7 cellular contexts compared by ENCODE assay signal in genomic region chr5:40678021-40678939, GRCh38. TPM values are rescaled to one million over a fixed set of nuclear protein-coding genes. Genes with fewer than 3 reads are reported as not detected.
DNase-seq lines count a peak whose midpoint lies in the region; ATAC-seq and TF ChIP-seq lines count a peak whose summit lies in the region.

No MANE protein-coding gene starts in this region.

- DNase-seq in HFFc6 (no peak), SJCRH30 (peak in 1 of 2 experiments; percentile 38), esophagus muscularis mucosa (ENCODE audit: extremely low spot score) (no peak), prostate gland (ENCODE audit: low spot score) (no peak)

- peaks cover 14% of the 10 kb centered on the region for H3K9me3 Mint-ChIP-seq in HFFc6

- TF ChIP-seq EP300 in esophagus muscularis mucosa (IDR thresholded peaks at IDR 0.05) = no peak

- H3K27me3 Mint-ChIP-seq in HFFc6 (ENCODE audit: insufficient read depth) = peaks cover 9% of the 10 kb centered on the region

- intact Hi-C loops in esophagus muscularis mucosa (cut with DNase I) (no loop called here), prostate gland (cut with DNase I) (no loop called here)

- peak overlapping the region; percentile 92 for H3K4me3 Mint-ChIP-seq in HFFc6

- 36% methylated on average over 7 of the region's 7 CpGs for WGBS in esophagus muscularis mucosa
- WGBS in prostate gland = 34% methylated on average over 7 of the region's 7 CpGs

- H3K36me3 ChIP-seq in SJCRH30 = no peaks in the 10 kb centered on the region; the same call in 1 of the 2 replicates
- H3K36me3 ChIP-seq in esophagus muscularis mucosa = no peaks in the 10 kb centered on the region
- no peaks in the 10 kb centered on the region for H3K36me3 ChIP-seq in prostate gland

- H3K27ac ChIP-seq in SJCRH30 (peak overlapping the region; percentile 62), esophagus muscularis mucosa (replicated peaks in 1 of 4) (peak overlapping the region; percentile 82 to 86 (median 86)), prostate gland (peak overlapping the region; percentile 95 to 97)

- TF ChIP-seq POLR2A in esophagus muscularis mucosa (IDR thresholded peaks at IDR 0.05; ENCODE audit: low read depth) (no peak), prostate gland (IDR thresholded peaks at IDR 0.05) (no peak)

- peaks cover 12% of the 10 kb centered on the region for H3K4me1 ChIP-seq in SJCRH30
- H3K4me1 ChIP-seq in esophagus muscularis mucosa = peaks cover 7 to 61% (median 51%) of the 10 kb centered on the region in 4 donors
- peaks cover 6% of the 10 kb centered on the region for H3K4me1 ChIP-seq in prostate gland (replicated peaks)

- no peak for ATAC-seq in GM19351 (IDR thresholded peaks at IDR 0.05; ENCODE audit: unreplicated experiment)
- ATAC-seq in GM19397 (IDR thresholded peaks at IDR 0.05; ENCODE audit: unreplicated experiment) = no peak
- no peak for ATAC-seq in GM21528 (IDR thresholded peaks at IDR 0.05; ENCODE audit: low FRiP score, unreplicated experiment)

- H3K4me1 Mint-ChIP-seq in HFFc6 (ENCODE audit: low read depth) = peaks cover 57% of the 10 kb centered on the region

- peaks cover 27% of the 10 kb centered on the region for H3K36me3 Mint-ChIP-seq in HFFc6 (ENCODE audit: low read depth)

- H3K9me3 ChIP-seq in SJCRH30 (replicated peaks) = no peaks in the 10 kb centered on the region; the same call in 1 of the 2 replicates
- H3K9me3 ChIP-seq in esophagus muscularis mucosa = no peaks in the 10 kb centered on the region
- H3K9me3 ChIP-seq in prostate gland = no peaks in the 10 kb centered on the region

- H3K4me3 ChIP-seq in SJCRH30 (peak overlapping the region; percentile 64), esophagus muscularis mucosa (peak overlapping the region; percentile 58 to 82 (median 64)), prostate gland (peak overlapping the region; percentile 61 to 68)

- H3K27ac Mint-ChIP-seq in HFFc6 = peak overlapping the region; percentile 81

- TF ChIP-seq CTCF in HFFc6 (IDR thresholded peaks at IDR 0.05) (no peak), esophagus muscularis mucosa (IDR thresholded peaks at IDR 0.05) (no peak), prostate gland (IDR thresholded peaks at IDR 0.05) (no peak)

- H3K27me3 ChIP-seq in SJCRH30 = no peaks in the 10 kb centered on the region
- peaks cover 0 to 33% (median 0%) of the 10 kb centered on the region in 4 donors for H3K27me3 ChIP-seq in esophagus muscularis mucosa
- peaks cover 2% of the 10 kb centered on the region for H3K27me3 ChIP-seq in prostate gland (replicated peaks; ENCODE audit: insufficient read depth)

RNA-seq across cellular contexts. Expression of gene PTGER4, which starts 1.4 kb away (rescaled TPM):
- total RNA-seq in HFFc6 (2021; fragmentation: NEBNext Ultra II Directional; extraction: Animal tissue kit (Norgen Biotek cat#: 25700)) = 1 to 10 TPM; 1.4 to 5.1 (median 3.6) TPM
- total RNA-seq in SJCRH30 (2014; rRNA removed; shearing (Covaris generic)) = 7.4 and 9.6 TPM in 2 replicates
- total RNA-seq in esophagus muscularis mucosa (10 to 100 TPM; 13.3 to 44.6 (median 27.9) TPM), prostate gland (10 to 100 TPM; 22.0 to 78.3 TPM)
